Comparison of ENCODE assay signal across 8 cellular contexts in genomic region chr2:11738589-11739436, GRCh38. TPM values are rescaled to one million over a fixed set of nuclear protein-coding genes. Genes with fewer than 3 reads are reported as not detected.
A peak's percentile ranks its signal among the peaks of the same experiment; 100 is the strongest.
DNase-seq lines count a peak whose midpoint lies in the region; ATAC-seq and TF ChIP-seq lines count a peak whose summit lies in the region.

No MANE protein-coding gene starts in this region.

- peaks cover 0 to 14% of the 10 kb centered on the region in 2 donors for H3K4me1 ChIP-seq in right atrium auricular region
- H3K4me1 ChIP-seq in skeletal muscle tissue (ENCODE audit: control insufficient read depth in 3 of 3, insufficient read depth in 3 of 3, low read length in 3 of 3): peaks cover 16 to 18% (median 17%) of the 10 kb centered on the region in 3 donors

- DNase-seq in DMS114 treated with DMSO at 0.1 percent for 48 hours (lab: John Stamatoyannopoulos, UW; ENCODE audit: unreplicated experiment) (peak; percentile 27), MV-4-11 (lab: John Stamatoyannopoulos, UW) (peak; percentile 66), right atrium auricular region (ENCODE audit: low spot score) (peak; percentile 90), DMS79 treated with DMSO at 0.1 percent for 48 hours (lab: John Stamatoyannopoulos, UW) (no peak)
- DNase-seq in activated T-cell treated with anti-CD3 and anti-CD28 coated beads, Interleukin-2, amount 50 U/mL, for 48 hours: peak; percentile 28 to 33
- no peak for DNase-seq in stimulated activated naive CD4-positive, alpha-beta T cell treated with Interleukin-2 at 50 U/mL for 16 hours (lab: John Stamatoyannopoulos, UW)

- peak overlapping the region in 1 of 2 donors; percentile 52 for H3K27ac ChIP-seq in right atrium auricular region
- H3K27ac ChIP-seq in skeletal muscle tissue (ENCODE audit: low read depth, low read length): peak overlapping the region; percentile 21

- ATAC-seq in GM21529 (IDR thresholded peaks at IDR 0.05; ENCODE audit: unreplicated experiment): peak; percentile 76

- no peaks in the 10 kb centered on the region for H3K36me3 ChIP-seq in right atrium auricular region
- H3K36me3 ChIP-seq in skeletal muscle tissue (ENCODE audit: control insufficient read depth in 3 of 3, insufficient read depth in 3 of 3, low read length in 3 of 3): no peaks in the 10 kb centered on the region

- H3K27me3 ChIP-seq in right atrium auricular region (no peaks in the 10 kb centered on the region), skeletal muscle tissue (ENCODE audit: control insufficient read depth in 3 of 3, insufficient read depth in 3 of 3, low read length in 3 of 3) (no peaks in the 10 kb centered on the region)

- H3K9me3 ChIP-seq in right atrium auricular region (no peaks in the 10 kb centered on the region), skeletal muscle tissue (ENCODE audit: control insufficient read depth in 3 of 3, low read length in 3 of 3) (no peaks in the 10 kb centered on the region)

- H3K9ac ChIP-seq in skeletal muscle tissue (ENCODE audit: low read depth in 1 of 3, low read length in 3 of 3): peak overlapping the region in 2 of 3 donors; percentile 32 to 51

- TF ChIP-seq CTCF in right atrium auricular region (IDR thresholded peaks at IDR 0.05): peak in 1 of 2 donors; percentile 61

- H3K4me3 ChIP-seq in right atrium auricular region: no peak overlapping the region
- H3K4me3 ChIP-seq in skeletal muscle tissue (ENCODE audit: low read length in 3 of 3): no peak overlapping the region

RNA-seq across cellular contexts. Expression of gene LPIN1, which starts 7.6 kb away (rescaled TPM):
- total RNA-seq in right atrium auricular region (10 to 100 TPM; 21.0 to 27.4 TPM), skeletal muscle tissue (18.8 TPM)

Comparison
In these comparisons a context has a peak if more than half of its experiments do, and no peak if none do; other contexts are left out.
1. DNase-seq: peak in DMS114 treated with DMSO at 0.1 percent for 48 hours (single experiment), MV-4-11 (single experiment), activated T-cell treated with anti-CD3 and anti-CD28 coated beads, Interleukin-2, amount 50 U/mL, for 48 hours (2 of 2) and right atrium auricular region (single experiment); none in DMS79 treated with DMSO at 0.1 percent for 48 hours (single experiment) and stimulated activated naive CD4-positive, alpha-beta T cell treated with Interleukin-2 at 50 U/mL for 16 hours (single experiment).